In genomic region chr1:244969355-244970235, GRCh38 we compare ENCODE assay signal across 1 cellular context.
A peak's percentile ranks its signal among the peaks of the same experiment; 100 is the strongest.
TF ChIP-seq lines count a peak whose summit lies in the region.

No MANE protein-coding gene starts in this region.

TF ChIP-seq in HepG2, 621 proteins besides CTCF, POLR2A, EP300 and RAD21 (continued from another document and continues in another):
- peak; percentile 49; the same call in 1 of the 2 replicates for TF ChIP-seq MNT (IDR thresholded peaks at IDR 0.05)
- TF ChIP-seq IKZF5 (CRISPR knock-in tag; IDR thresholded peaks at IDR 0.05) = peak; percentile 46; the same call in 1 of the 2 replicates
- 0 out of 2 replicates have a peak, but pooled peaks have one; percentile 35 for TF ChIP-seq REL (CRISPR knock-in tag; conservative IDR thresholded peaks at IDR 0.05)
- TF ChIP-seq ZSCAN22 (CRISPR knock-in tag; IDR thresholded peaks at IDR 0.05) = no peak
- TF ChIP-seq STAT5B (CRISPR knock-in tag; IDR thresholded peaks at IDR 0.05) = no peak
- TF ChIP-seq FLYWCH1 (CRISPR knock-in tag; IDR thresholded peaks at IDR 0.05) = no peak
- TF ChIP-seq ATF7 (IDR thresholded peaks at IDR 0.05) = no peak
- TF ChIP-seq ATF7 (CRISPR knock-in tag; IDR thresholded peaks at IDR 0.05) = no peak
- TF ChIP-seq NFE2 (CRISPR knock-in tag; IDR thresholded peaks at IDR 0.05) = no peak
- no peak for TF ChIP-seq ZNF382 (CRISPR knock-in tag; IDR thresholded peaks at IDR 0.05; ENCODE audit: borderline replicate concordance)
- no peak for TF ChIP-seq TCF7 (IDR thresholded peaks at IDR 0.05; ENCODE audit: low read depth)
- no peak for TF ChIP-seq RCOR2 (CRISPR knock-in tag; IDR thresholded peaks at IDR 0.05)
- TF ChIP-seq ZNF782 (CRISPR knock-in tag; IDR thresholded peaks at IDR 0.05; ENCODE audit: borderline replicate concordance) = peak; percentile 24; the same call in 1 of the 2 replicates
- no peak for TF ChIP-seq FUBP1 (CRISPR knock-in tag; IDR thresholded peaks at IDR 0.05; ENCODE audit: borderline replicate concordance)
- no peak for TF ChIP-seq ZNF720 (CRISPR knock-in tag; IDR thresholded peaks at IDR 0.05)
- TF ChIP-seq ZNF432 (CRISPR knock-in tag; IDR thresholded peaks at IDR 0.05; ENCODE audit: borderline replicate concordance) = no peak
- TF ChIP-seq MLLT10 (CRISPR knock-in tag; IDR thresholded peaks at IDR 0.05) = no peak
- no peak for TF ChIP-seq PAX8 (CRISPR knock-in tag; IDR thresholded peaks at IDR 0.05; ENCODE audit: borderline replicate concordance)
- no peak for TF ChIP-seq ZNF235 (CRISPR knock-in tag; IDR thresholded peaks at IDR 0.05; ENCODE audit: borderline replicate concordance)
- TF ChIP-seq ZNF207 (IDR thresholded peaks at IDR 0.05; ENCODE audit: borderline replicate concordance) = no peak
- peak; percentile 34; the same call in 1 of the 2 replicates for TF ChIP-seq NFKB2 (CRISPR knock-in tag; IDR thresholded peaks at IDR 0.05; ENCODE audit: borderline replicate concordance)
- TF ChIP-seq HNRNPL (IDR thresholded peaks at IDR 0.05; ENCODE audit: low read depth, low read length) = no peak
- TF ChIP-seq PHF5A (CRISPR knock-in tag; IDR thresholded peaks at IDR 0.05; ENCODE audit: low read depth, unreplicated experiment) = no peak
- no peak for TF ChIP-seq MLX (CRISPR knock-in tag; IDR thresholded peaks at IDR 0.05)
- TF ChIP-seq CERS6 (CRISPR knock-in tag; IDR thresholded peaks at IDR 0.05) = no peak
- TF ChIP-seq ASH2L (IDR thresholded peaks at IDR 0.05; ENCODE audit: insufficient read length, low read depth, low read length) = peak; percentile 53
- TF ChIP-seq ZSCAN31 (CRISPR knock-in tag; IDR thresholded peaks at IDR 0.05; ENCODE audit: low read depth) = 0 out of 2 replicates have a peak, but pooled peaks have one; percentile 47
- no peak for TF ChIP-seq ZNF17 (CRISPR knock-in tag; IDR thresholded peaks at IDR 0.05)
- TF ChIP-seq TEAD3 (CRISPR knock-in tag; optimal IDR thresholded peaks at IDR 0.05; ENCODE audit: borderline replicate concordance) = no peak
- TF ChIP-seq ATRX (CRISPR knock-in tag; IDR thresholded peaks at IDR 0.05; ENCODE audit: borderline replicate concordance) = no peak
- no peak for TF ChIP-seq ZNF180 (CRISPR knock-in tag; IDR thresholded peaks at IDR 0.05; ENCODE audit: borderline replicate concordance, low read depth)
- TF ChIP-seq ZNF558 (CRISPR knock-in tag; IDR thresholded peaks at IDR 0.05; ENCODE audit: borderline replicate concordance) = no peak
- TF ChIP-seq ZNF776 (CRISPR knock-in tag; IDR thresholded peaks at IDR 0.05) = 0 out of 2 replicates have a peak, but pooled peaks have one; percentile 46
- TF ChIP-seq KDM4B (CRISPR knock-in tag; IDR thresholded peaks at IDR 0.05) = no peak
- TF ChIP-seq ZNF724P (CRISPR knock-in tag; IDR thresholded peaks at IDR 0.05; ENCODE audit: borderline replicate concordance) = no peak
- TF ChIP-seq SAP130 (CRISPR knock-in tag; IDR thresholded peaks at IDR 0.05; ENCODE audit: low read depth) = peak; percentile 64
- peak; percentile 65; the same call in 1 of the 2 replicates for TF ChIP-seq ZBTB7B (CRISPR knock-in tag; IDR thresholded peaks at IDR 0.05)
- no peak for TF ChIP-seq ZXDC (CRISPR knock-in tag; IDR thresholded peaks at IDR 0.05)
- peak; percentile 81 for TF ChIP-seq TBX2 (CRISPR knock-in tag; IDR thresholded peaks at IDR 0.05; ENCODE audit: borderline replicate concordance)
- no peak for TF ChIP-seq ZBTB42 (CRISPR knock-in tag; IDR thresholded peaks at IDR 0.05)
- TF ChIP-seq MIER3 (CRISPR knock-in tag; IDR thresholded peaks at IDR 0.05; ENCODE audit: borderline replicate concordance) = no peak
- TF ChIP-seq IKZF4 (CRISPR knock-in tag; IDR thresholded peaks at IDR 0.05; ENCODE audit: borderline replicate concordance, low read depth, not compliant biosample characterization) = peak; percentile 55
- TF ChIP-seq FOXK2 (IDR thresholded peaks at IDR 0.05) = no peak
- TF ChIP-seq ZNF101 (CRISPR knock-in tag; IDR thresholded peaks at IDR 0.05; ENCODE audit: borderline replicate concordance, low read depth) = 0 out of 2 replicates have a peak, but pooled peaks have one; percentile 4
- no peak for TF ChIP-seq MEF2D (CRISPR knock-in tag; IDR thresholded peaks at IDR 0.05)
- TF ChIP-seq ZNF891 (CRISPR knock-in tag; IDR thresholded peaks at IDR 0.05) = peak; percentile 43; the same call in 1 of the 2 replicates
- TF ChIP-seq MED8 (CRISPR knock-in tag; IDR thresholded peaks at IDR 0.05; ENCODE audit: insufficient replicate concordance) = no peak
- peak; percentile 61 for TF ChIP-seq MAX (IDR thresholded peaks at IDR 0.05)
- TF ChIP-seq ZFP90 (CRISPR knock-in tag; IDR thresholded peaks at IDR 0.05; ENCODE audit: borderline replicate concordance) = 0 out of 2 replicates have a peak, but pooled peaks have one; percentile 34
- TF ChIP-seq ZNF337 (CRISPR knock-in tag; IDR thresholded peaks at IDR 0.05; ENCODE audit: borderline replicate concordance, low read depth) = no peak
- TF ChIP-seq XBP1 (CRISPR knock-in tag; IDR thresholded peaks at IDR 0.05) = no peak
- TF ChIP-seq ZNF589 (CRISPR knock-in tag; conservative IDR thresholded peaks at IDR 0.05) = peak; percentile 72; the same call in 1 of the 2 replicates
- TF ChIP-seq AGO1 (IDR thresholded peaks at IDR 0.05; ENCODE audit: low read depth, low read length, poor library complexity, severe bottlenecking) = peak; percentile 66
- peak; percentile 79 for TF ChIP-seq HNRNPLL (IDR thresholded peaks at IDR 0.05; ENCODE audit: low read depth, low read length, poor library complexity, severe bottlenecking)
- peak; percentile 52; the same call in 1 of the 2 replicates for TF ChIP-seq PHF21A (CRISPR knock-in tag; IDR thresholded peaks at IDR 0.05)
- no peak for TF ChIP-seq MXD4 (CRISPR knock-in tag; IDR thresholded peaks at IDR 0.05)
- TF ChIP-seq ATF4 (CRISPR knock-in tag; IDR thresholded peaks at IDR 0.05) = peak in 1 of 2 experiments; percentile 18; a peak in 2 of 4 replicates
- TF ChIP-seq ZBTB39 (CRISPR knock-in tag; IDR thresholded peaks at IDR 0.05) = no peak
- TF ChIP-seq SATB2 (CRISPR knock-in tag; IDR thresholded peaks at IDR 0.05) = no peak
- no peak for TF ChIP-seq SRSF4 (IDR thresholded peaks at IDR 0.05; ENCODE audit: low read depth, low read length, poor library complexity, severe bottlenecking)
- TF ChIP-seq ARNT2 (CRISPR knock-in tag; IDR thresholded peaks at IDR 0.05; ENCODE audit: low read depth) = no peak
- TF ChIP-seq MXD1 (CRISPR knock-in tag; IDR thresholded peaks at IDR 0.05) = no peak
- no peak for TF ChIP-seq IRF1 (CRISPR knock-in tag; IDR thresholded peaks at IDR 0.05; ENCODE audit: low read depth)
